In genomic region chr12:60834372-60834771, GRCh38 we compare ENCODE assay signal across 24 cellular contexts.
"Had no signal": no experiment of that assay in that cellular context is flagged by ENCODE, and none has a peak within 500 bp of the region (broad histone marks: within the 10 kb centered on the region; RNA-seq: fewer than 3 reads in every experiment).

No MANE protein-coding gene starts in this region.

- DNase-seq: stimulated activated CD4-positive, alpha-beta T cell treated with anti-CD3 and anti-CD28 coated beads, Interleukin-2, amount 100 ng/mL, for 48 hours; stimulated activated CD4-positive, alpha-beta T cell treated with anti-CD3 and anti-CD28 coated beads, Interleukin-4, amount 100 ng/mL, for 1 hour; stimulated activated CD4-positive, alpha-beta T cell treated with anti-CD3 and anti-CD28 coated beads, Interleukin-4, amount 100 ng/mL, for 24 hours; stimulated activated CD4-positive, alpha-beta T cell treated with anti-CD3 and anti-CD28 coated beads, Interleukin-4, amount 100 ng/mL, for 4 hours; stimulated activated CD8-positive, alpha-beta memory T cell treated with anti-CD3 and anti-CD28 coated beads, Interleukin-4, amount 100 ng/mL, for 48 hours; stimulated activated naive B cell treated with anti-CD40 and anti-IgM and Interleukin-4, amounts not matched to agents 10 μg/mL and 1 μg/mL and 100 μg/mL, for 72 hours; stimulated activated naive CD4-positive, alpha-beta T cell; stimulated activated naive CD4-positive, alpha-beta T cell treated with Interleukin-2 at 50 U/mL for 16 hours; stimulated activated naive CD8-positive, alpha-beta T cell treated with anti-CD3 and anti-CD28 coated beads, Interleukin-15, amount 100 ng/mL, for 72 hours; stimulated activated naive CD8-positive, alpha-beta T cell treated with anti-CD3 and anti-CD28 coated beads, Interleukin-15, Interleukin-2, amounts not matched to agents 100 U/mL and 50 U/mL, for 24 hours; stomach; substantia nigra; testis; thyroid gland; tibial artery; transverse colon; trophoblast cell; upper lobe of left lung; upper lobe of right lung; uterus had no signal

- H3K36me3 ChIP-seq: stomach, suprapubic skin, thoracic aorta, thyroid gland, tibial artery, tibial nerve, transverse colon, upper lobe of left lung, upper lobe of right lung, uterus, vagina had no signal

- H3K4me3 ChIP-seq: stomach, suprapubic skin, testis, thoracic aorta, thyroid gland, tibial artery, tibial nerve, transverse colon, upper lobe of left lung, upper lobe of right lung, uterus, vagina had no signal

- H3K27me3 ChIP-seq: stomach, suprapubic skin, testis, thyroid gland, tibial artery, tibial nerve, transverse colon, upper lobe of left lung, upper lobe of right lung, uterus, vagina had no signal

- H3K27ac ChIP-seq: stomach, suprapubic skin, testis, thoracic aorta, thyroid gland, tibial artery, tibial nerve, transverse colon, upper lobe of left lung, upper lobe of right lung, uterus, vagina had no signal

- H3K9me3 ChIP-seq: stomach, suprapubic skin, testis, thoracic aorta, thyroid gland, tibial artery, tibial nerve, transverse colon, upper lobe of left lung, upper lobe of right lung, uterus, vagina had no signal
